ENCODE assay signal across 8 cellular contexts in the genomic region with DNA sequence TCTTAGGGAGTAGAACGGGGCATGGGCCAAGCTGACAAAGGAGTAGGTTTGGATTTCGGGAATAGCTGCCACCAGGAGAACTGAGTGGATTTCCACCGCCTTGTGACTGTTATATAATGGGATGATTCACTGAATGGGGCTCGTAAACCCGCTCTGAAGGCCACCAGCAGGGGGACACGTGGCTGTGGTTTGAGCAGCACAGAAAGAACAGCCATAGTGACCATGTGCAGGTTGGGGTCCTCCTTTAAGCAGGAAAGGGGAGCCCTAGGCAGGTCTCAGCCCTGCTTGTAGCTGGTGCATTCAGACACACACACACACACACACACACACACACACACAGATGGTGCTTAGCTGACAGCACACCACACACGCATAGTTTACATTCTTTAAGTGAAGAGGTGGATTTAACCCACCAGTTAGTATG. TPM values are rescaled to one million over a fixed set of nuclear protein-coding genes. Genes with fewer than 3 reads are reported as not detected.
DNase-seq lines count a peak whose midpoint lies in the region; ATAC-seq, FAIRE-seq and TF ChIP-seq lines count a peak whose summit lies in the region.

No MANE protein-coding gene starts in this region.

- POLR2A ChIA-PET in A549 (lab: Yijun Ruan, JAX) (no interaction called here), PC-9 (lab: Charles Lee; ENCODE audit: unreplicated experiment) (no interaction called here)
- POLR2A ChIA-PET in activated CD4-positive, alpha-beta T cell treated with anti-CD3 and anti-CD28 coated beads, Interleukin-2, amount 10 ng/mL, durations not matched to agents 7 days and 5 days (lab: Charles Lee): no interaction called here

- no peaks in the 10 kb centered on the region for H3K9me2 ChIP-seq in PC-9 (ENCODE audit: insufficient read depth)

- H3K9me3 ChIP-seq in A549 (no peaks in the 10 kb centered on the region), PC-9 (ENCODE audit: insufficient read depth, low read depth) (no peaks in the 10 kb centered on the region)

- H4K20me1 ChIP-seq in PC-9 (ENCODE audit: insufficient read depth): no peaks in the 10 kb centered on the region

- peak; percentile 75 to 87; a peak in 5 of 6 replicates for ATAC-seq in A549
- no peak for ATAC-seq in HG02623 (IDR thresholded peaks at IDR 0.05; ENCODE audit: unreplicated experiment)

- TF ChIP-seq CTCF in A549 (IDR thresholded peaks at IDR 0.05) (peak; percentile 24), PC-9 (conservative IDR thresholded peaks at IDR 0.05) (no peak)

- peak; percentile 21 to 34; a peak in 1 of 5 replicates for TF ChIP-seq RAD21 in A549 (conservative IDR thresholded peaks at IDR 0.05 in 1 of 2, IDR thresholded peaks at IDR 0.05 in 1 of 2)

- TF ChIP-seq EP300 in A549 (IDR thresholded peaks at IDR 0.05): no peak

- no peak overlapping the region for H2AFZ ChIP-seq in PC-9

- intact Hi-C loops in PC-9 (cut with micrococcal nuclease; ENCODE audit: unreplicated experiment): no loop called here

- 20% methylated on average over 7 of the region's 7 CpGs for WGBS in A549 (ENCODE audit: missing lambda C conversion rate)

- H3K4me2 ChIP-seq in A549 (no peak overlapping the region), PC-9 (no peak overlapping the region)

- no peaks in the 10 kb centered on the region for H3F3A ChIP-seq in PC-9 (ENCODE audit: insufficient read depth, low read depth)

- no peak for FAIRE-seq in A549 (lab: Jason Lieb, UNC)

- no peak overlapping the region for H3K4me3 Mint-ChIP-seq in activated CD4-positive, alpha-beta T cell treated with anti-CD3 and anti-CD28 coated beads, Interleukin-2, amount 10 ng/mL, durations not matched to agents 7 days and 5 days

- CTCF ChIA-PET in A549 (lab: Yijun Ruan, JAX) (interaction anchor here (0.8 to 7.0 kb wide), 10 partner anchors 8 to 112 kb away, joined by 3 to 83 read pairs (median 6); a partner anchor contains a TSS), PC-9 (lab: Charles Lee) (no interaction called here)
- CTCF ChIA-PET in activated CD4-positive, alpha-beta T cell treated with anti-CD3 and anti-CD28 coated beads, Interleukin-2, amount 10 ng/mL, durations not matched to agents 7 days and 5 days (lab: Charles Lee): interaction anchor here (1.0 to 4.7 kb wide), 5 partner anchors 10 to 46 kb away, joined by 3 to 30 read pairs (median 4); a partner anchor contains a TSS

- H3K36me3 Mint-ChIP-seq in activated CD4-positive, alpha-beta T cell treated with anti-CD3 and anti-CD28 coated beads, Interleukin-2, amount 10 ng/mL, durations not matched to agents 7 days and 5 days (ENCODE audit: low read depth): peaks cover 7% of the 10 kb centered on the region

- no peak overlapping the region for H3K27ac Mint-ChIP-seq in activated CD4-positive, alpha-beta T cell treated with anti-CD3 and anti-CD28 coated beads, Interleukin-2, amount 10 ng/mL, durations not matched to agents 7 days and 5 days

- BruUV-seq in PC-9 (replicated peaks; lab: Mats Ljungman, UMichigan): no TSS peak

- peaks cover 15% of the 10 kb centered on the region for H3K4me1 ChIP-seq in A549
- H3K4me1 ChIP-seq in PC-9 (replicated peaks; ENCODE audit: insufficient read depth): peaks cover 11% of the 10 kb centered on the region; the same call in 1 of the 2 replicates

- peaks cover 5% of the 10 kb centered on the region for H3K9me3 Mint-ChIP-seq in activated CD4-positive, alpha-beta T cell treated with anti-CD3 and anti-CD28 coated beads, Interleukin-2, amount 10 ng/mL, durations not matched to agents 7 days and 5 days

- H3K4me1 Mint-ChIP-seq in activated CD4-positive, alpha-beta T cell treated with anti-CD3 and anti-CD28 coated beads, Interleukin-2, amount 10 ng/mL, durations not matched to agents 7 days and 5 days: peaks cover 12% of the 10 kb centered on the region

- no peaks in the 10 kb centered on the region for H3K36me3 ChIP-seq in PC-9 (ENCODE audit: low read depth)

- no peaks in the 10 kb centered on the region for H3K27me3 Mint-ChIP-seq in activated CD4-positive, alpha-beta T cell treated with anti-CD3 and anti-CD28 coated beads, Interleukin-2, amount 10 ng/mL, durations not matched to agents 7 days and 5 days

- peak; percentile 56 to 76 for DNase-seq in A549 (ENCODE audit: low read depth in 1 of 2, low spot score in 1 of 2)
- DNase-seq in HCEC 1CT: peak; percentile 72
- DNase-seq in kidney glomerular epithelial cell (lab: John Stamatoyannopoulos, UW): peak; percentile 42
- DNase-seq in PC-9: no peak
- no peak for DNase-seq in COLO668 (lab: John Stamatoyannopoulos, UW; ENCODE audit: unreplicated experiment)
- no peak for DNase-seq in activated CD4-positive, alpha-beta T cell treated with anti-CD3 and anti-CD28 coated beads, Interleukin-2, amount 10 ng/mL, durations not matched to agents 7 days and 5 days

- 0 out of 6 replicates have a peak overlapping the region, but pooled peaks of 1 of the 2 experiments have one; percentile 20 for H3K27ac ChIP-seq in A549
- peak overlapping the region; percentile 22 for H3K27ac ChIP-seq in angular gyrus (ENCODE audit: low read depth, low read length)
- H3K27ac ChIP-seq in PC-9: no peak overlapping the region

- no peaks in the 10 kb centered on the region for H3K27me3 ChIP-seq in PC-9 (ENCODE audit: insufficient read depth, low read depth)

- no peak for TF ChIP-seq POLR2A in A549 (IDR thresholded peaks at IDR 0.05; ENCODE audit: low read length)

- no peak overlapping the region for H3K4me3 ChIP-seq in A549
- no peak overlapping the region for H3K4me3 ChIP-seq in PC-9

- no peaks in the 10 kb centered on the region for H3K79me2 ChIP-seq in PC-9 (ENCODE audit: low read depth)

TF ChIP-seq in A549, 52 proteins besides CTCF, POLR2A, EP300 and RAD21 (continues in another document):
- TF ChIP-seq, protein P1, sequence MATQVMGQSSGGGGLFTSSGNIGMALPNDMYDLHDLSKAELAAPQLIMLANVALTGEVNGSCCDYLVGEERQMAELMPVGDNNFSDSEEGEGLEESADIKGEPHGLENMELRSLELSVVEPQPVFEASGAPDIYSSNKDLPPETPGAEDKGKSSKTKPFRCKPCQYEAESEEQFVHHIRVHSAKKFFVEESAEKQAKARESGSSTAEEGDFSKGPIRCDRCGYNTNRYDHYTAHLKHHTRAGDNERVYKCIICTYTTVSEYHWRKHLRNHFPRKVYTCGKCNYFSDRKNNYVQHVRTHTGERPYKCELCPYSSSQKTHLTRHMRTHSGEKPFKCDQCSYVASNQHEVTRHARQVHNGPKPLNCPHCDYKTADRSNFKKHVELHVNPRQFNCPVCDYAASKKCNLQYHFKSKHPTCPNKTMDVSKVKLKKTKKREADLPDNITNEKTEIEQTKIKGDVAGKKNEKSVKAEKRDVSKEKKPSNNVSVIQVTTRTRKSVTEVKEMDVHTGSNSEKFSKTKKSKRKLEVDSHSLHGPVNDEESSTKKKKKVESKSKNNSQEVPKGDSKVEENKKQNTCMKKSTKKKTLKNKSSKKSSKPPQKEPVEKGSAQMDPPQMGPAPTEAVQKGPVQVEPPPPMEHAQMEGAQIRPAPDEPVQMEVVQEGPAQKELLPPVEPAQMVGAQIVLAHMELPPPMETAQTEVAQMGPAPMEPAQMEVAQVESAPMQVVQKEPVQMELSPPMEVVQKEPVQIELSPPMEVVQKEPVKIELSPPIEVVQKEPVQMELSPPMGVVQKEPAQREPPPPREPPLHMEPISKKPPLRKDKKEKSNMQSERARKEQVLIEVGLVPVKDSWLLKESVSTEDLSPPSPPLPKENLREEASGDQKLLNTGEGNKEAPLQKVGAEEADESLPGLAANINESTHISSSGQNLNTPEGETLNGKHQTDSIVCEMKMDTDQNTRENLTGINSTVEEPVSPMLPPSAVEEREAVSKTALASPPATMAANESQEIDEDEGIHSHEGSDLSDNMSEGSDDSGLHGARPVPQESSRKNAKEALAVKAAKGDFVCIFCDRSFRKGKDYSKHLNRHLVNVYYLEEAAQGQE (IDR thresholded peaks at IDR 0.05): no peak
- TF ChIP-seq, protein P2, sequence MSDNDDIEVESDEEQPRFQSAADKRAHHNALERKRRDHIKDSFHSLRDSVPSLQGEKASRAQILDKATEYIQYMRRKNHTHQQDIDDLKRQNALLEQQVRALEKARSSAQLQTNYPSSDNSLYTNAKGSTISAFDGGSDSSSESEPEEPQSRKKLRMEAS (IDR thresholded peaks at IDR 0.05): peak; percentile 72

RNA-seq across cellular contexts. Expression of a gene that starts 8.6 kb away (rescaled TPM):
- polyA plus RNA-seq in A549 (2011; rRNA removed): 0.03 and 0.07 TPM in 2 replicates
- 0.15 and 0.23 TPM in 2 replicates for polyA plus RNA-seq in A549 (2012; cell fraction: cytosol; rRNA removed)
- 0.11 and 0.52 TPM in 2 replicates for polyA plus RNA-seq in A549 (2012; cell fraction: nucleus; rRNA removed)
- 0.07 to 0.16 TPM (median 0.10 TPM) in 3 replicates for polyA plus RNA-seq in A549 (2017; fragmentation: RNase III; extraction: RNeasy Plus Mini Kit Qiagen cat#74134 plus additional on column Dnase treatment)
- not detected in 2 replicates for polyA minus RNA-seq in A549 (2011; rRNA and poly(A)+ RNA removed)
- total RNA-seq in PC-9 (2021): not detected in 2 replicates
- total RNA-seq in activated CD4-positive, alpha-beta T cell treated with anti-CD3 and anti-CD28 coated beads, Interleukin-2, amount 10 ng/mL, durations not matched to agents 7 days and 5 days: 10 to 100 TPM; 20.7 to 21.1 TPM

RNA-seq across cellular contexts. Expression of a gene that starts 12.1 kb away (rescaled TPM):
- not detected in 2 replicates for polyA plus RNA-seq in A549 (2011; rRNA removed)
- polyA plus RNA-seq in A549 (2012; cell fraction: cytosol; rRNA removed): not detected in 2 replicates
- polyA plus RNA-seq in A549 (2012; cell fraction: nucleus; rRNA removed): 0.04 TPM in 1 of 2 replicates, not detected in the other
- polyA plus RNA-seq in A549 (2017; fragmentation: RNase III; extraction: RNeasy Plus Mini Kit Qiagen cat#74134 plus additional on column Dnase treatment): not detected in 3 replicates
- not detected in 2 replicates for polyA minus RNA-seq in A549 (2011; rRNA and poly(A)+ RNA removed)
- total RNA-seq in PC-9 (2021): not detected in 2 replicates
- total RNA-seq in activated CD4-positive, alpha-beta T cell treated with anti-CD3 and anti-CD28 coated beads, Interleukin-2, amount 10 ng/mL, durations not matched to agents 7 days and 5 days: not detected

RNA-seq across cellular contexts. Expression of a gene that starts 41.1 kb away (rescaled TPM):
- polyA plus RNA-seq in A549 (2011; rRNA removed) (1.2 and 1.7 TPM in 2 replicates), A549 (2017; fragmentation: RNase III; extraction: RNeasy Plus Mini Kit Qiagen cat#74134 plus additional on column Dnase treatment) (2.2 to 2.5 TPM (median 2.4 TPM) in 3 replicates)
- 0.74 and 0.96 TPM in 2 replicates for polyA plus RNA-seq in A549 (2012; cell fraction: cytosol; rRNA removed)
- 0.76 and 0.77 TPM in 2 replicates for polyA plus RNA-seq in A549 (2012; cell fraction: nucleus; rRNA removed)
- polyA minus RNA-seq in A549 (2011; rRNA and poly(A)+ RNA removed): 2.6 and 3.3 TPM in 2 replicates
- 0.43 and 0.55 TPM in 2 replicates for total RNA-seq in PC-9 (2021)
- 1 to 10 TPM; 2.3 to 2.4 TPM for total RNA-seq in activated CD4-positive, alpha-beta T cell treated with anti-CD3 and anti-CD28 coated beads, Interleukin-2, amount 10 ng/mL, durations not matched to agents 7 days and 5 days

RNA-seq across cellular contexts. Expression of a gene that starts 57.9 kb away (rescaled TPM):
- polyA plus RNA-seq in A549 (2011; rRNA removed): not detected in 2 replicates
- not detected in 2 replicates for polyA plus RNA-seq in A549 (2012; cell fraction: cytosol; rRNA removed)
- polyA plus RNA-seq in A549 (2012; cell fraction: nucleus; rRNA removed): not detected in 2 replicates
- polyA plus RNA-seq in A549 (2017; fragmentation: RNase III; extraction: RNeasy Plus Mini Kit Qiagen cat#74134 plus additional on column Dnase treatment): not detected in 3 replicates
- not detected in 2 replicates for polyA minus RNA-seq in A549 (2011; rRNA and poly(A)+ RNA removed)
- not detected in 2 replicates for total RNA-seq in PC-9 (2021)
- not detected for total RNA-seq in activated CD4-positive, alpha-beta T cell treated with anti-CD3 and anti-CD28 coated beads, Interleukin-2, amount 10 ng/mL, durations not matched to agents 7 days and 5 days

Comparison
In these comparisons a context has a peak if more than half of its experiments do, and no peak if none do; other contexts are left out.
1. DNase-seq: peak in A549 (2 of 2), HCEC 1CT (single experiment) and kidney glomerular epithelial cell (single experiment); none in PC-9 (0 of 2), COLO668 (single experiment) and activated CD4-positive, alpha-beta T cell treated with anti-CD3 and anti-CD28 coated beads, Interleukin-2, amount 10 ng/mL, durations not matched to agents 7 days and 5 days (single experiment).
2. RNA of a gene that starts 8.6 kb away (total RNA-seq): 20.7 to 21.1 TPM in activated CD4-positive, alpha-beta T cell treated with anti-CD3 and anti-CD28 coated beads, Interleukin-2, amount 10 ng/mL, durations not matched to agents 7 days and 5 days; not detected in PC-9; every median in the first group is over 10 times any median in the second.